ENCODE assay signal across 8 cellular contexts in genomic region chr6:158605266-158605878, GRCh38.
DNase-seq lines count a peak whose midpoint lies in the region; ATAC-seq, FAIRE-seq and TF ChIP-seq lines count a peak whose summit lies in the region.

No MANE protein-coding gene starts in this region.

- peaks cover 51% of the 10 kb centered on the region for H3K36me3 Mint-ChIP-seq in central memory CD8-positive, alpha-beta T cell (ENCODE audit: insufficient read depth)

- TF ChIP-seq CTCF in GM13976 (IDR thresholded peaks at IDR 0.05; ENCODE audit: borderline replicate concordance, control extremely low read depth, extremely low read depth, insufficient read depth, missing control alignments) (peak; percentile 65), WI38 (IDR thresholded peaks at IDR 0.05; ENCODE audit: low read depth, low read length) (peak; percentile 73)

- DNase-seq in GM13976 (ENCODE audit: low spot score): peak; percentile 78
- DNase-seq in NCI-H2171 (lab: John Stamatoyannopoulos, UW): peak; percentile 53
- peak; percentile 21 to 37 for DNase-seq in central memory CD8-positive, alpha-beta T cell (ENCODE audit: low spot score in 2 of 2)
- peak; percentile 84 for DNase-seq in kidney glomerular epithelial cell (lab: John Stamatoyannopoulos, UW)
- peak; percentile 9 for DNase-seq in stimulated activated CD4-positive, alpha-beta T cell treated with anti-CD3 and anti-CD28 coated beads, Interleukin-2, amount 100 ng/mL, for 4 hours (ENCODE audit: low read depth)

- H3K4me1 Mint-ChIP-seq in central memory CD8-positive, alpha-beta T cell: peaks cover 18% of the 10 kb centered on the region

- no peak overlapping the region for H3K4me3 Mint-ChIP-seq in central memory CD8-positive, alpha-beta T cell

- no peaks in the 10 kb centered on the region for H3K9me3 Mint-ChIP-seq in central memory CD8-positive, alpha-beta T cell

- no peak for ATAC-seq in central memory CD8-positive, alpha-beta T cell (replicated peaks; ENCODE audit: extremely low read depth, poor library complexity, severe bottlenecking)
- no peak for ATAC-seq in HG03175 (IDR thresholded peaks at IDR 0.05; ENCODE audit: unreplicated experiment)

- H3K27ac Mint-ChIP-seq in central memory CD8-positive, alpha-beta T cell (ENCODE audit: low read depth): peak overlapping the region; percentile 55

- no peak overlapping the region for H3K4me3 ChIP-seq in WI38 (ENCODE audit: low read depth, low read length)

- FAIRE-seq in A204.1 (lab: Jason Lieb, UNC): peak; percentile 92

- no peaks in the 10 kb centered on the region for H3K27me3 Mint-ChIP-seq in central memory CD8-positive, alpha-beta T cell

- in situ Hi-C loops in GM13976 (cut with MboI; ENCODE audit: low sequenced_read_pairs, unreplicated experiment): loop anchor here (10.0 kb wide), 1 partner anchor 381 kb away; no protein-coding TSS in a partner anchor

Comparison
In these comparisons a context has a peak if more than half of its experiments do, and no peak if none do; other contexts are left out.
1. DNase-seq: peak in every context shown above with its lines; median percentile 84 in kidney glomerular epithelial cell; 78 in GM13976; 53 in NCI-H2171; 29 in central memory CD8-positive, alpha-beta T cell; 9 in stimulated activated CD4-positive, alpha-beta T cell treated with anti-CD3 and anti-CD28 coated beads, Interleukin-2, amount 100 ng/mL, for 4 hours.